ENCODE assay signal across 9 cellular contexts in the genomic region with DNA sequence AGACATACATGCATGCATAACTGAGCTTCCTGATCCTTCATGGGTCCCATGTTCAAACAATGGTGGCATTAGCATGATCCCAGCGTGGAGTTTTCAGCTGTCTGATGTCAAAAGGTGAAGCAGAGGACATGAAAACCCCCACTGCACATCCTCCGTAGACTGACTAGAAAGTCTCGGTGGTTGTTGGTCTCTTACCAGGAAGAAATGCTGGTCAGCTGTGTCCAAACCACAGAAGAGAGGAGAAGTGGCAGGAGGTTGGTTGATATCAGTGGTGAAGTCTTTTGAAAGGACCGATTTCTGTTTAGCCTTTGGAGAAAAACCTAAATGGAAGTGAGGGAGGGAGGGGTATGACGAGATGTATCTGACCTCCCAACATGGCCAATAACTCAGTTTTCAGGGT.
"Had no signal": no experiment of that assay in that cellular context is flagged by ENCODE, and none has a peak within 500 bp of the region (broad histone marks: within the 10 kb centered on the region; RNA-seq: fewer than 3 reads in every experiment).

No MANE protein-coding gene starts in this region.

- H3K4me1 Mint-ChIP-seq: GM23338, H9 had no signal

- H3K36me3 ChIP-seq: HAP-1 had no signal

- H2AFZ ChIP-seq: GM23248, GM23338 had no signal

- H3K27ac Mint-ChIP-seq: GM23338, H9, HFFc6 had no signal

- ATAC-seq: GM23338, HCT116 had no signal

- H3K27ac ChIP-seq: GM23248 had no signal

- DNase-seq: GM23248, GOT3, H7, H9, HCEC 1CT, HFFc6 had no signal

- H3K9ac ChIP-seq: GM23248 had no signal

- H3K4me2 ChIP-seq: GM23338 had no signal

- H3K4me1 ChIP-seq: HAP-1 had no signal

- H3K9me3 Mint-ChIP-seq: HFFc6 had no signal

- H3K4me3 Mint-ChIP-seq: GM23338, H9, HFFc6 had no signal

- H3K9me3 ChIP-seq: HAP-1 had no signal

- H3K4me3 ChIP-seq: GM23248, GM23338, HAP-1 had no signal
